Comparison of ENCODE assay signal across 15 cellular contexts in genomic region chr1:150021191-150021688, GRCh38. TPM values are rescaled to one million over a fixed set of nuclear protein-coding genes. Genes with fewer than 3 reads are reported as not detected.
DNase-seq lines count a peak whose midpoint lies in the region; ATAC-seq and TF ChIP-seq lines count a peak whose summit lies in the region.
"Had no signal": no experiment of that assay in that cellular context is flagged by ENCODE, and none has a peak within 500 bp of the region (broad histone marks: within the 10 kb centered on the region; RNA-seq: fewer than 3 reads in every experiment).

No MANE protein-coding gene starts in this region.

- TF ChIP-seq CTCF in right atrium auricular region (IDR thresholded peaks at IDR 0.05) (no peak), chondrocyte (IDR thresholded peaks at IDR 0.05) (no peak), lower lobe of right lung (IDR thresholded peaks at IDR 0.05) (no peak), upper lobe of right lung (IDR thresholded peaks at IDR 0.05) (no peak), GM23338 (conservative IDR thresholded peaks at IDR 0.05; ENCODE audit: low read depth in 2 of 2) (no peak)

- H3K9me3 ChIP-seq in right atrium auricular region (no peaks in the 10 kb centered on the region), lower lobe of right lung (no peaks in the 10 kb centered on the region), upper lobe of right lung (no peaks in the 10 kb centered on the region)
- H3K9me3 ChIP-seq: spleen had no signal

- H3K27me3 Mint-ChIP-seq in chondrocyte (ENCODE audit: low read depth) (no peaks in the 10 kb centered on the region), GM23338 (ENCODE audit: insufficient read depth, low read depth, poor library complexity) (peaks cover under 1% of the 10 kb centered on the region)

- H2AFZ ChIP-seq in GM23338, result no peak overlapping the region

- no peaks in the 10 kb centered on the region for H3K79me2 ChIP-seq in GM23338 (replicated peaks; ENCODE audit: insufficient read depth)

- H3K4me1 Mint-ChIP-seq in chondrocyte (ENCODE audit: low read depth) (peaks cover 10% of the 10 kb centered on the region), GM23338 (peaks cover 16% of the 10 kb centered on the region; the same call in 2 of the 3 replicates)

- no peaks in the 10 kb centered on the region for H3K36me3 Mint-ChIP-seq in chondrocyte (ENCODE audit: low read depth)
- H3K36me3 Mint-ChIP-seq in GM23338 (ENCODE audit: low read depth), result no peaks in the 10 kb centered on the region

- no peaks in the 10 kb centered on the region for H3K9me2 ChIP-seq in GM23338 (ENCODE audit: insufficient read depth)

- H3K4me3 ChIP-seq in right atrium auricular region (no peak overlapping the region), lower lobe of right lung (no peak overlapping the region), upper lobe of right lung (no peak overlapping the region), GM23338 (no peak overlapping the region)
- H3K4me3 ChIP-seq: spleen had no signal

- H3K9me3 Mint-ChIP-seq in chondrocyte (ENCODE audit: low read depth) (no peaks in the 10 kb centered on the region), GM23338 (no peaks in the 10 kb centered on the region)

- H3K27ac ChIP-seq in right atrium auricular region, result no peak overlapping the region
- H3K27ac ChIP-seq in lower lobe of right lung, result no peak overlapping the region
- no peak overlapping the region for H3K27ac ChIP-seq in upper lobe of right lung
- no peak overlapping the region for H3K27ac ChIP-seq in GM23338 (ENCODE audit: low read depth)
- H3K27ac ChIP-seq: spleen had no signal

- H3K4me3 Mint-ChIP-seq in chondrocyte (ENCODE audit: unreplicated experiment) (no peak overlapping the region), GM23338 (no peak overlapping the region)

- intact Hi-C loops in Right ventricle myocardium superior (cut with DNase I), result no loop called here
- intact Hi-C loops in lower lobe of right lung (cut with DNase I), result no loop called here
- intact Hi-C loops in upper lobe of right lung (cut with DNase I), result no loop called here

- peak; percentile 55 for ATAC-seq in Right ventricle myocardium superior (ENCODE audit: poor library complexity)
- ATAC-seq in lower lobe of right lung, result peak; percentile 32 to 65
- ATAC-seq in upper lobe of right lung, result peak; percentile 32
- no peak; the same call in 2 of the 3 replicates for ATAC-seq in GM23338
- ATAC-seq in GM21447 (IDR thresholded peaks at IDR 0.05; ENCODE audit: unreplicated experiment), result no peak

- H3F3A ChIP-seq in GM23338 (replicated peaks; ENCODE audit: low read depth), result no peaks in the 10 kb centered on the region

- H3K27ac Mint-ChIP-seq in chondrocyte (ENCODE audit: unreplicated experiment) (peak overlapping the region; percentile 73), GM23338 (no peak overlapping the region)

- no peaks in the 10 kb centered on the region for H3K36me3 ChIP-seq in right atrium auricular region
- no peaks in the 10 kb centered on the region for H3K36me3 ChIP-seq in lower lobe of right lung
- H3K36me3 ChIP-seq in upper lobe of right lung, result no peaks in the 10 kb centered on the region
- H3K36me3 ChIP-seq in GM23338 (ENCODE audit: insufficient read depth), result no peaks in the 10 kb centered on the region
- H3K36me3 ChIP-seq: spleen had no signal

- no peaks in the 10 kb centered on the region for H4K20me1 ChIP-seq in GM23338 (replicated peaks; ENCODE audit: insufficient read depth)

- H3K27me3 ChIP-seq in right atrium auricular region (no peaks in the 10 kb centered on the region), lower lobe of right lung (ENCODE audit: low read depth) (no peaks in the 10 kb centered on the region), upper lobe of right lung (peaks cover 9% of the 10 kb centered on the region), GM23338 (ENCODE audit: insufficient read depth) (no peaks in the 10 kb centered on the region)

- DNase-seq in Right ventricle myocardium superior (no peak), right atrium auricular region (ENCODE audit: low spot score) (no peak), chondrocyte (ENCODE audit: low spot score) (no peak), lower lobe of right lung (no peak), upper lobe of right lung (no peak), NCI-H2196 treated with DMSO at 0.1 percent for 48 hours (lab: John Stamatoyannopoulos, UW; ENCODE audit: unreplicated experiment) (no peak), GM23338 (ENCODE audit: low spot score) (no peak)
- DNase-seq: DMS 273 treated with DMSO at 0.1 percent for 48 hours, glutamatergic neuron, left cardiac atrium, NCI-H1694, NCI-H524, RPMI8226, spleen had no signal

- H3K4me2 ChIP-seq in GM23338, result no peak overlapping the region

- no peaks in the 10 kb centered on the region for H3K4me1 ChIP-seq in right atrium auricular region
- peaks cover 11% of the 10 kb centered on the region for H3K4me1 ChIP-seq in lower lobe of right lung
- H3K4me1 ChIP-seq in upper lobe of right lung, result peaks cover 4% of the 10 kb centered on the region
- 0 out of 2 replicates have a peak, but pooled peaks cover 5% of the 10 kb centered on the region for H3K4me1 ChIP-seq in GM23338 (ENCODE audit: insufficient read depth)

TF ChIP-seq in GM23338, 12 proteins besides CTCF, POLR2A, EP300 and RAD21 (continues in another document):
- TF ChIP-seq ZNF331 (CRISPR knock-in tag; IDR thresholded peaks at IDR 0.05; ENCODE audit: low read depth), result no peak
- no peak for TF ChIP-seq JUNB (IDR thresholded peaks at IDR 0.05; ENCODE audit: unreplicated experiment)
- TF ChIP-seq, protein P1, sequence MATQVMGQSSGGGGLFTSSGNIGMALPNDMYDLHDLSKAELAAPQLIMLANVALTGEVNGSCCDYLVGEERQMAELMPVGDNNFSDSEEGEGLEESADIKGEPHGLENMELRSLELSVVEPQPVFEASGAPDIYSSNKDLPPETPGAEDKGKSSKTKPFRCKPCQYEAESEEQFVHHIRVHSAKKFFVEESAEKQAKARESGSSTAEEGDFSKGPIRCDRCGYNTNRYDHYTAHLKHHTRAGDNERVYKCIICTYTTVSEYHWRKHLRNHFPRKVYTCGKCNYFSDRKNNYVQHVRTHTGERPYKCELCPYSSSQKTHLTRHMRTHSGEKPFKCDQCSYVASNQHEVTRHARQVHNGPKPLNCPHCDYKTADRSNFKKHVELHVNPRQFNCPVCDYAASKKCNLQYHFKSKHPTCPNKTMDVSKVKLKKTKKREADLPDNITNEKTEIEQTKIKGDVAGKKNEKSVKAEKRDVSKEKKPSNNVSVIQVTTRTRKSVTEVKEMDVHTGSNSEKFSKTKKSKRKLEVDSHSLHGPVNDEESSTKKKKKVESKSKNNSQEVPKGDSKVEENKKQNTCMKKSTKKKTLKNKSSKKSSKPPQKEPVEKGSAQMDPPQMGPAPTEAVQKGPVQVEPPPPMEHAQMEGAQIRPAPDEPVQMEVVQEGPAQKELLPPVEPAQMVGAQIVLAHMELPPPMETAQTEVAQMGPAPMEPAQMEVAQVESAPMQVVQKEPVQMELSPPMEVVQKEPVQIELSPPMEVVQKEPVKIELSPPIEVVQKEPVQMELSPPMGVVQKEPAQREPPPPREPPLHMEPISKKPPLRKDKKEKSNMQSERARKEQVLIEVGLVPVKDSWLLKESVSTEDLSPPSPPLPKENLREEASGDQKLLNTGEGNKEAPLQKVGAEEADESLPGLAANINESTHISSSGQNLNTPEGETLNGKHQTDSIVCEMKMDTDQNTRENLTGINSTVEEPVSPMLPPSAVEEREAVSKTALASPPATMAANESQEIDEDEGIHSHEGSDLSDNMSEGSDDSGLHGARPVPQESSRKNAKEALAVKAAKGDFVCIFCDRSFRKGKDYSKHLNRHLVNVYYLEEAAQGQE (IDR thresholded peaks at IDR 0.05; ENCODE audit: unreplicated experiment), result no peak
- TF ChIP-seq CREB1 (CRISPR knock-in tag; IDR thresholded peaks at IDR 0.05; ENCODE audit: low read depth), result no peak
- TF ChIP-seq EZH2 (IDR thresholded peaks at IDR 0.05; ENCODE audit: low read depth, unreplicated experiment), result no peak

RNA-seq across cellular contexts. Expression of gene OTUD7B, which starts 10.7 kb away (rescaled TPM):
- 23.2 TPM for total RNA-seq in Right ventricle myocardium superior
- 10 to 100 TPM; 12.1 to 20.0 TPM for total RNA-seq in right atrium auricular region
- total RNA-seq in chondrocyte, result 24.5 to 29.0 TPM (median 25.3 TPM) in 3 replicates
- total RNA-seq in lower lobe of right lung, result 29.5 TPM
- total RNA-seq in upper lobe of right lung, result 35.3 TPM
- total RNA-seq in GM23338 (2014; rRNA removed; shearing (Covaris generic)), result 9.9 and 12.4 TPM in 2 replicates
- 3.3 and 3.7 TPM in 2 replicates for polyA plus RNA-seq in GM23338 (2016; fragmentation: Nextera tagmentation; extraction: Ambion mirVana)

RNA-seq across cellular contexts. Expression of gene VPS45, which starts 46.3 kb away (rescaled TPM):
- 48.9 TPM for total RNA-seq in Right ventricle myocardium superior
- total RNA-seq in right atrium auricular region, result 10 to 100 TPM; 34.9 to 38.8 TPM
- total RNA-seq in chondrocyte, result 28.7 to 55.3 TPM (median 33.1 TPM) in 3 replicates
- total RNA-seq in lower lobe of right lung, result 36.1 TPM
- total RNA-seq in upper lobe of right lung, result 37.4 TPM
- 26.9 and 37.5 TPM in 2 replicates for total RNA-seq in GM23338 (2014; rRNA removed; shearing (Covaris generic))
- polyA plus RNA-seq in GM23338 (2016; fragmentation: Nextera tagmentation; extraction: Ambion mirVana), result 17.5 and 23.5 TPM in 2 replicates

Comparison
In these comparisons a context has a peak if more than half of its experiments do, and no peak if none do; other contexts are left out.
1. ATAC-seq: peak in Right ventricle myocardium superior (single experiment), lower lobe of right lung (2 of 2) and upper lobe of right lung (single experiment); none in GM23338 (single experiment) and GM21447 (single experiment).